In genomic region chr5:137199966-137200365, GRCh38 we compare ENCODE assay signal across 15 cellular contexts.
DNase-seq lines count a peak whose midpoint lies in the region; ATAC-seq and TF ChIP-seq lines count a peak whose summit lies in the region.
"Had no signal": no experiment of that assay in that cellular context is flagged by ENCODE, and none has a peak within 500 bp of the region (broad histone marks: within the 10 kb centered on the region; RNA-seq: fewer than 3 reads in every experiment).

No MANE protein-coding gene starts in this region.

- H2AFZ ChIP-seq in GM23338 (no peak overlapping the region), Karpas-422 (ENCODE audit: low read length) (no peak overlapping the region)

- no peaks in the 10 kb centered on the region; the same call in 2 of the 3 replicates for H3K36me3 Mint-ChIP-seq in GM23338 (ENCODE audit: low read depth)
- H3K36me3 Mint-ChIP-seq: activated naive CD8-positive, alpha-beta T cell treated with anti-CD3 and anti-CD28 coated beads for 36 hours; CD4-positive, alpha-beta memory T cell had no signal

- no peaks in the 10 kb centered on the region for H3K27me3 Mint-ChIP-seq in GM23338 (ENCODE audit: insufficient read depth, low read depth, poor library complexity)

- H4K20me1 ChIP-seq in GM23338 (replicated peaks; ENCODE audit: insufficient read depth) (no peaks in the 10 kb centered on the region), Karpas-422 (ENCODE audit: insufficient read depth, low read depth, low read length) (no peaks in the 10 kb centered on the region)

- H3K9ac ChIP-seq in adipocyte (ENCODE audit: low read length) (no peak overlapping the region), Karpas-422 (ENCODE audit: low read length) (no peak overlapping the region)

- H3K4me3 ChIP-seq in GM23338 (no peak overlapping the region), adipocyte (ENCODE audit: low read length) (no peak overlapping the region), Karpas-422 (ENCODE audit: low read length) (no peak overlapping the region)
- H3K4me3 ChIP-seq: SJCRH30, suprapubic skin had no signal

- H3K36me3 ChIP-seq in GM23338 (ENCODE audit: insufficient read depth) (no peaks in the 10 kb centered on the region), adipocyte (ENCODE audit: control insufficient read depth, insufficient read depth, low read length, severe bottlenecking) (no peaks in the 10 kb centered on the region), Karpas-422 (ENCODE audit: insufficient read depth, low read length) (no peaks in the 10 kb centered on the region)
- H3K36me3 ChIP-seq: SJCRH30, suprapubic skin had no signal

- H3K9me3 ChIP-seq in adipocyte (ENCODE audit: control insufficient read depth, low read length) (no peaks in the 10 kb centered on the region), Karpas-422 (ENCODE audit: low read length) (no peaks in the 10 kb centered on the region)
- H3K9me3 ChIP-seq: SJCRH30, suprapubic skin had no signal

- peak in 1 of 2 experiments; percentile 43; a peak in 2 of 4 replicates for TF ChIP-seq CTCF in GM23338 (conservative IDR thresholded peaks at IDR 0.05; ENCODE audit: low read depth in 2 of 2)

- H3K9me2 ChIP-seq in GM23338 (ENCODE audit: insufficient read depth) (peaks cover 6% of the 10 kb centered on the region), Karpas-422 (replicated peaks; ENCODE audit: insufficient read depth, low read length) (no peaks in the 10 kb centered on the region)

- H3K27ac ChIP-seq in GM23338 (ENCODE audit: low read depth) (peak overlapping the region; percentile 56), Karpas-422 (ENCODE audit: low read length) (no peak overlapping the region)
- H3K27ac ChIP-seq: SJCRH30, suprapubic skin had no signal

- H3K79me2 ChIP-seq in GM23338 (replicated peaks; ENCODE audit: insufficient read depth) (no peaks in the 10 kb centered on the region), Karpas-422 (ENCODE audit: low read length) (no peaks in the 10 kb centered on the region)

- ATAC-seq in GM23338 = peak; percentile 44
- no peak for ATAC-seq in GM21447 (IDR thresholded peaks at IDR 0.05; ENCODE audit: unreplicated experiment)
- ATAC-seq in GM19455 (IDR thresholded peaks at IDR 0.05; ENCODE audit: unreplicated experiment) = no peak

- H3F3A ChIP-seq in GM23338 (replicated peaks; ENCODE audit: low read depth) = no peaks in the 10 kb centered on the region

- peaks cover 29% of the 10 kb centered on the region for H3K4me1 Mint-ChIP-seq in GM23338
- H3K4me1 Mint-ChIP-seq: activated naive CD8-positive, alpha-beta T cell treated with anti-CD3 and anti-CD28 coated beads for 36 hours; CD4-positive, alpha-beta memory T cell had no signal

- H3K4me3 Mint-ChIP-seq in GM23338 = no peak overlapping the region
- H3K4me3 Mint-ChIP-seq: activated naive CD8-positive, alpha-beta T cell treated with anti-CD3 and anti-CD28 coated beads for 36 hours; CD4-positive, alpha-beta memory T cell had no signal

- H3K4me1 ChIP-seq in GM23338 (ENCODE audit: insufficient read depth) = peaks cover 32% of the 10 kb centered on the region
- peaks cover 24% of the 10 kb centered on the region for H3K4me1 ChIP-seq in adipocyte (ENCODE audit: control insufficient read depth, insufficient read depth, low read length)
- H3K4me1 ChIP-seq in Karpas-422 (ENCODE audit: low read length) = peaks cover 2% of the 10 kb centered on the region; the same call in 1 of the 2 replicates
- H3K4me1 ChIP-seq: SJCRH30, suprapubic skin had no signal

- H3K27ac Mint-ChIP-seq in GM23338 = no peak overlapping the region
- H3K27ac Mint-ChIP-seq: activated naive CD8-positive, alpha-beta T cell treated with anti-CD3 and anti-CD28 coated beads for 36 hours had no signal

- no peaks in the 10 kb centered on the region; the same call in 2 of the 3 replicates for H3K9me3 Mint-ChIP-seq in GM23338
- H3K9me3 Mint-ChIP-seq: activated naive CD8-positive, alpha-beta T cell treated with anti-CD3 and anti-CD28 coated beads for 36 hours had no signal

- H3K27me3 ChIP-seq in GM23338 (ENCODE audit: insufficient read depth) (no peaks in the 10 kb centered on the region), adipocyte (replicated peaks; ENCODE audit: control insufficient read depth, insufficient read depth, low read length) (no peaks in the 10 kb centered on the region), Karpas-422 (ENCODE audit: low read length) (no peaks in the 10 kb centered on the region)
- H3K27me3 ChIP-seq: SJCRH30, suprapubic skin had no signal

- DNase-seq in AG08395 (ENCODE audit: low spot score) (peak; percentile 78), GM23338 (ENCODE audit: low spot score) (peak; percentile 21), adipocyte (ENCODE audit: low read depth) (peak; percentile 66), hepatic stellate cell (ENCODE audit: low spot score) (peak; percentile 76), Karpas-422 (no peak), NCI-H1436 (lab: John Stamatoyannopoulos, UW) (no peak)
- DNase-seq: activated naive CD8-positive, alpha-beta T cell treated with anti-CD3 and anti-CD28 coated beads for 36 hours; CD4-positive, alpha-beta memory T cell; dermis blood vessel endothelial cell; glutamatergic neuron; NCI-H510A treated with DMSO at 0.1 percent for 48 hours; SJCRH30 had no signal

- no peak overlapping the region; the same call in 1 of the 2 replicates for H3K4me2 ChIP-seq in GM23338
- H3K4me2 ChIP-seq in Karpas-422 (ENCODE audit: low read depth, low read length, poor library complexity, severe bottlenecking) = no peak overlapping the region

TF ChIP-seq in GM23338, 12 proteins besides CTCF, POLR2A, EP300 and RAD21 (continues in another document):
- TF ChIP-seq NANOG (IDR thresholded peaks at IDR 0.05; ENCODE audit: borderline replicate concordance) (no peak), STAT1 (IDR thresholded peaks at IDR 0.05; ENCODE audit: unreplicated experiment) (no peak), CREB1 (CRISPR knock-in tag; IDR thresholded peaks at IDR 0.05; ENCODE audit: low read depth) (no peak), EZH2 (IDR thresholded peaks at IDR 0.05; ENCODE audit: low read depth, unreplicated experiment) (no peak), ZNF114 (CRISPR knock-in tag; IDR thresholded peaks at IDR 0.05) (no peak), POLR2AphosphoS5 (IDR thresholded peaks at IDR 0.05; ENCODE audit: low read depth) (no peak), EZH2phosphoT487 (IDR thresholded peaks at IDR 0.05; ENCODE audit: unreplicated experiment) (no peak), JUNB (IDR thresholded peaks at IDR 0.05; ENCODE audit: unreplicated experiment) (no peak), REST (IDR thresholded peaks at IDR 0.05; ENCODE audit: unreplicated experiment) (no peak), ZNF331 (CRISPR knock-in tag; IDR thresholded peaks at IDR 0.05; ENCODE audit: low read depth) (no peak)
- TF ChIP-seq, protein P1, sequence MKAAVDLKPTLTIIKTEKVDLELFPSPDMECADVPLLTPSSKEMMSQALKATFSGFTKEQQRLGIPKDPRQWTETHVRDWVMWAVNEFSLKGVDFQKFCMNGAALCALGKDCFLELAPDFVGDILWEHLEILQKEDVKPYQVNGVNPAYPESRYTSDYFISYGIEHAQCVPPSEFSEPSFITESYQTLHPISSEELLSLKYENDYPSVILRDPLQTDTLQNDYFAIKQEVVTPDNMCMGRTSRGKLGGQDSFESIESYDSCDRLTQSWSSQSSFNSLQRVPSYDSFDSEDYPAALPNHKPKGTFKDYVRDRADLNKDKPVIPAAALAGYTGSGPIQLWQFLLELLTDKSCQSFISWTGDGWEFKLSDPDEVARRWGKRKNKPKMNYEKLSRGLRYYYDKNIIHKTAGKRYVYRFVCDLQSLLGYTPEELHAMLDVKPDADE (IDR thresholded peaks at IDR 0.05) = no peak

Comparison
In these comparisons a context has a peak if more than half of its experiments do, and no peak if none do; other contexts are left out.
1. DNase-seq: peak in AG08395 (single experiment), GM23338 (single experiment), adipocyte (single experiment) and hepatic stellate cell (single experiment); none in Karpas-422 (single experiment) and NCI-H1436 (single experiment).